In the genomic region with DNA sequence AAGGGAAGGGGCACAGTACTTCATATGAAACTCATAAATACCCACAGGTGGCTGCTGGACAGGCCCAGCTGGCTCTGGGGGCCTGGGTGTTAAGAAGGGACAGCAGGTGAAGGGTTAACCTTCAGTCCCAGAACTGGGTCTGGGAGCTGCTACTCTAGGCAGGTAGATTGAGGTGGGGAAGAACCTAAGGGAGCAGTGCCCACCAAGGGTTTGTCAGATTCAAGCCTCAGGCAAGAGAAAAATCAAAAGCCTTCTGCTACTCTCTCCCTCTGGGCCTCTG, we compare ENCODE assay signal across 19 cellular contexts. TPM values are rescaled to one million over a fixed set of nuclear protein-coding genes. Genes with fewer than 3 reads are reported as not detected.
DNase-seq lines count a peak whose midpoint lies in the region; ATAC-seq and TF ChIP-seq lines count a peak whose summit lies in the region.
"Had no signal": no experiment of that assay in that cellular context is flagged by ENCODE, and none has a peak within 500 bp of the region (broad histone marks: within the 10 kb centered on the region; RNA-seq: fewer than 3 reads in every experiment).

No MANE protein-coding gene starts in this region.

- H3K4me3 ChIP-seq in HEK293 (ENCODE audit: low read depth, low read length), result no peak overlapping the region
- H3K4me3 ChIP-seq: lower lobe of right lung, skin epidermis had no signal

- intact Hi-C loops in posterior cingulate gyrus (cut with DNase I), result no loop called here

- no peaks in the 10 kb centered on the region for H3K4me1 ChIP-seq in HEK293 (ENCODE audit: control insufficient read depth, insufficient read depth, low read length)

- peaks cover 9 to 75% of the 10 kb centered on the region in 2 experiments; a peak in 2 of 3 replicates for H3K36me3 ChIP-seq in HEK293 (ENCODE audit: control insufficient read depth in 2 of 2, insufficient read depth in 1 of 2, low read length in 2 of 2)
- H3K36me3 ChIP-seq: neutrophil had no signal

- ATAC-seq in WTC11, result peak; percentile 2

- peak overlapping the region; percentile 3; the same call in 1 of the 2 replicates for H3K27ac ChIP-seq in HEK293 (ENCODE audit: extremely low read depth, low read depth, low read length)
- H3K27ac ChIP-seq: lower lobe of right lung, neutrophil had no signal

- POLR2A ChIA-PET in HEK293 (lab: Yijun Ruan, JAX) (interaction anchor here (0.6 to 9.5 kb wide), 12 partner anchors 11 to 1060 kb away, joined by 3 to 198 read pairs (median 6); a partner anchor contains a TSS), WTC11 (lab: Charles Lee) (interaction anchor here (0.5 to 7.9 kb wide), 12 partner anchors 8 to 255 kb away, joined by 3 to 54 read pairs (median 5); a partner anchor contains a TSS)

- H3K27me3 Mint-ChIP-seq in WTC11 (ENCODE audit: low read depth), result peaks cover 5% of the 10 kb centered on the region
- no peaks in the 10 kb centered on the region for H3K27me3 Mint-ChIP-seq in mesothelial cell of epicardium (ENCODE audit: low read depth)
- H3K27me3 Mint-ChIP-seq: activated CD8-positive, alpha-beta memory T cell treated with anti-CD3 and anti-CD28 coated beads, Interleukin-2, amount 10 ng/mL, durations not matched to agents 7 days and 5 days had no signal

- peak; percentile 28 for DNase-seq in DMS53 (lab: John Stamatoyannopoulos, UW)
- DNase-seq in DMS53 treated with DMSO at 0.1 percent for 48 hours (lab: John Stamatoyannopoulos, UW; ENCODE audit: unreplicated experiment), result no peak
- DNase-seq in WTC11 (ENCODE audit: low spot score), result no peak
- DNase-seq in mesothelial cell of epicardium (ENCODE audit: low spot score in 2 of 2, unreplicated experiment in 2 of 2), result no peak
- DNase-seq in amygdala (lab: John Stamatoyannopoulos, UW), result no peak
- DNase-seq in NCI-H2081 (lab: John Stamatoyannopoulos, UW), result no peak
- no peak for DNase-seq in posterior cingulate gyrus
- DNase-seq: activated CD8-positive, alpha-beta memory T cell treated with anti-CD3 and anti-CD28 coated beads, Interleukin-2, amount 10 ng/mL, durations not matched to agents 7 days and 5 days; aorta; CD8-positive, alpha-beta memory T cell; lower lobe of right lung; NCI-H1048; NCI-H345; T-helper 9 cell had no signal

- CTCF ChIA-PET in HEK293 (lab: Yijun Ruan, JAX), result interaction anchor here (0.6 to 1.0 kb wide), 2 partner anchors 14 to 49 kb away, joined by 3 to 4 read pairs; no protein-coding TSS in a partner anchor
- CTCF ChIA-PET in WTC11 (lab: Charles Lee), result interaction anchor here (0.6 to 1.5 kb wide), 6 partner anchors 12 to 262 kb away, joined by 3 to 9 read pairs (median 4); no protein-coding TSS in a partner anchor

- H3K9me3 Mint-ChIP-seq in WTC11, result no peaks in the 10 kb centered on the region
- H3K9me3 Mint-ChIP-seq in mesothelial cell of epicardium, result no peaks in the 10 kb centered on the region
- H3K9me3 Mint-ChIP-seq: CD8-positive, alpha-beta memory T cell; dendritic cell treated with granulocyte-macrophage colony-stimulating factor and Interleukin-4, amounts not matched to agents 40 ng/mL and 50 ng/mL, for 4 days had no signal

- H3K9me3 ChIP-seq in HEK293 (ENCODE audit: control insufficient read depth, insufficient read depth, low read depth, low read length), result no peaks in the 10 kb centered on the region
- H3K9me3 ChIP-seq: lower lobe of right lung, neutrophil had no signal

- H3K27ac Mint-ChIP-seq in WTC11 (peak overlapping the region; percentile 68; the same call in 1 of the 2 replicates), mesothelial cell of epicardium (peak overlapping the region; percentile 78)
- H3K27ac Mint-ChIP-seq: dendritic cell treated with granulocyte-macrophage colony-stimulating factor and Interleukin-4, amounts not matched to agents 40 ng/mL and 50 ng/mL, for 4 days had no signal

- H3K4me3 Mint-ChIP-seq in WTC11 (no peak overlapping the region), mesothelial cell of epicardium (no peak overlapping the region)
- H3K4me3 Mint-ChIP-seq: activated CD8-positive, alpha-beta memory T cell treated with anti-CD3 and anti-CD28 coated beads, Interleukin-2, amount 10 ng/mL, durations not matched to agents 7 days and 5 days; CD8-positive, alpha-beta memory T cell; dendritic cell treated with granulocyte-macrophage colony-stimulating factor and Interleukin-4, amounts not matched to agents 40 ng/mL and 50 ng/mL, for 4 days had no signal

- H3K4me1 Mint-ChIP-seq in WTC11, result peaks cover 46% of the 10 kb centered on the region
- H3K4me1 Mint-ChIP-seq in mesothelial cell of epicardium, result peaks cover 39% of the 10 kb centered on the region

- TF ChIP-seq CTCF in HEK293 (tag by site-specific recombination; IDR thresholded peaks at IDR 0.05) (no peak), WTC11 (IDR thresholded peaks at IDR 0.05) (no peak), mesothelial cell of epicardium (IDR thresholded peaks at IDR 0.05; ENCODE audit: unreplicated experiment) (no peak)

- H3K36me3 Mint-ChIP-seq in WTC11, result peaks cover 58% of the 10 kb centered on the region
- peaks cover 19% of the 10 kb centered on the region for H3K36me3 Mint-ChIP-seq in mesothelial cell of epicardium

TF ChIP-seq in HEK293, 187 proteins besides CTCF, POLR2A, EP300 and RAD21:
- TF ChIP-seq SCRT2 (tag by site-specific recombination; IDR thresholded peaks at IDR 0.05), result peak; percentile 73
- TF ChIP-seq KLF7 (tag by site-specific recombination; IDR thresholded peaks at IDR 0.05; ENCODE audit: borderline replicate concordance), result no peak
- no peak for TF ChIP-seq GLIS2 (tag by site-specific recombination; IDR thresholded peaks at IDR 0.05)
- no peak for TF ChIP-seq BCL11B (tag by site-specific recombination; IDR thresholded peaks at IDR 0.05; ENCODE audit: low read depth)
- no peak for TF ChIP-seq ZNF211 (tag by site-specific recombination; IDR thresholded peaks at IDR 0.05; ENCODE audit: low read depth)
- TF ChIP-seq ZNF350 (tag by site-specific recombination; IDR thresholded peaks at IDR 0.05), result no peak
- no peak for TF ChIP-seq ZFP37 (tag by site-specific recombination; IDR thresholded peaks at IDR 0.05)
- TF ChIP-seq ZSCAN30 (tag by site-specific recombination; IDR thresholded peaks at IDR 0.05), result peak; percentile 88; the same call in 1 of the 2 replicates
- TF ChIP-seq OSR2 (tag by site-specific recombination; IDR thresholded peaks at IDR 0.05), result 0 out of 2 replicates have a peak, but pooled peaks have one; percentile 22
- no peak for TF ChIP-seq ZNF24 (tag by site-specific recombination; IDR thresholded peaks at IDR 0.05)

TF ChIP-seq in WTC11, 78 proteins besides CTCF, POLR2A, EP300 and RAD21 (continues in another document):
- TF ChIP-seq ZNF671 (CRISPR knock-in tag; IDR thresholded peaks at IDR 0.05), result peak; percentile 89
- TF ChIP-seq, protein P1, sequence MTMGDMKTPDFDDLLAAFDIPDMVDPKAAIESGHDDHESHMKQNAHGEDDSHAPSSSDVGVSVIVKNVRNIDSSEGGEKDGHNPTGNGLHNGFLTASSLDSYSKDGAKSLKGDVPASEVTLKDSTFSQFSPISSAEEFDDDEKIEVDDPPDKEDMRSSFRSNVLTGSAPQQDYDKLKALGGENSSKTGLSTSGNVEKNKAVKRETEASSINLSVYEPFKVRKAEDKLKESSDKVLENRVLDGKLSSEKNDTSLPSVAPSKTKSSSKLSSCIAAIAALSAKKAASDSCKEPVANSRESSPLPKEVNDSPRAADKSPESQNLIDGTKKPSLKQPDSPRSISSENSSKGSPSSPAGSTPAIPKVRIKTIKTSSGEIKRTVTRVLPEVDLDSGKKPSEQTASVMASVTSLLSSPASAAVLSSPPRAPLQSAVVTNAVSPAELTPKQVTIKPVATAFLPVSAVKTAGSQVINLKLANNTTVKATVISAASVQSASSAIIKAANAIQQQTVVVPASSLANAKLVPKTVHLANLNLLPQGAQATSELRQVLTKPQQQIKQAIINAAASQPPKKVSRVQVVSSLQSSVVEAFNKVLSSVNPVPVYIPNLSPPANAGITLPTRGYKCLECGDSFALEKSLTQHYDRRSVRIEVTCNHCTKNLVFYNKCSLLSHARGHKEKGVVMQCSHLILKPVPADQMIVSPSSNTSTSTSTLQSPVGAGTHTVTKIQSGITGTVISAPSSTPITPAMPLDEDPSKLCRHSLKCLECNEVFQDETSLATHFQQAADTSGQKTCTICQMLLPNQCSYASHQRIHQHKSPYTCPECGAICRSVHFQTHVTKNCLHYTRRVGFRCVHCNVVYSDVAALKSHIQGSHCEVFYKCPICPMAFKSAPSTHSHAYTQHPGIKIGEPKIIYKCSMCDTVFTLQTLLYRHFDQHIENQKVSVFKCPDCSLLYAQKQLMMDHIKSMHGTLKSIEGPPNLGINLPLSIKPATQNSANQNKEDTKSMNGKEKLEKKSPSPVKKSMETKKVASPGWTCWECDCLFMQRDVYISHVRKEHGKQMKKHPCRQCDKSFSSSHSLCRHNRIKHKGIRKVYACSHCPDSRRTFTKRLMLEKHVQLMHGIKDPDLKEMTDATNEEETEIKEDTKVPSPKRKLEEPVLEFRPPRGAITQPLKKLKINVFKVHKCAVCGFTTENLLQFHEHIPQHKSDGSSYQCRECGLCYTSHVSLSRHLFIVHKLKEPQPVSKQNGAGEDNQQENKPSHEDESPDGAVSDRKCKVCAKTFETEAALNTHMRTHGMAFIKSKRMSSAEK (CRISPR knock-in tag; IDR thresholded peaks at IDR 0.05; ENCODE audit: borderline replicate concordance), result peak; percentile 66; the same call in 1 of the 2 replicates
- TF ChIP-seq ZNF416 (CRISPR knock-in tag; IDR thresholded peaks at IDR 0.05), result peak; percentile 88
- TF ChIP-seq, protein P2, sequence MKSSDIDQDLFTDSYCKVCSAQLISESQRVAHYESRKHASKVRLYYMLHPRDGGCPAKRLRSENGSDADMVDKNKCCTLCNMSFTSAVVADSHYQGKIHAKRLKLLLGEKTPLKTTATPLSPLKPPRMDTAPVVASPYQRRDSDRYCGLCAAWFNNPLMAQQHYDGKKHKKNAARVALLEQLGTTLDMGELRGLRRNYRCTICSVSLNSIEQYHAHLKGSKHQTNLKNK (CRISPR knock-in tag; IDR thresholded peaks at IDR 0.05), result peak; percentile 76; the same call in 1 of the 2 replicates

RNA-seq across cellular contexts. Expression of a gene that starts 5.6 kb away (rescaled TPM):
- total RNA-seq in WTC11 (2021), result 1,829 to 2,044 TPM (median 2,031 TPM) in 3 replicates
- total RNA-seq in mesothelial cell of epicardium, result 1,840 to 1,922 TPM (median 1,906 TPM) in 3 replicates

RNA-seq across cellular contexts. Expression of a gene that starts 21.7 kb away (rescaled TPM):
- 15.7 to 22.3 TPM (median 17.6 TPM) in 3 replicates for total RNA-seq in WTC11 (2021)
- 7.0 to 8.5 TPM (median 8.0 TPM) in 3 replicates for total RNA-seq in mesothelial cell of epicardium

RNA-seq across cellular contexts. Expression of a gene that starts 23.1 kb away (rescaled TPM):
- total RNA-seq in WTC11 (2021), result 32.0 to 34.3 TPM (median 33.9 TPM) in 3 replicates
- 88.2 to 91.8 TPM (median 91.4 TPM) in 3 replicates for total RNA-seq in mesothelial cell of epicardium

RNA-seq across cellular contexts. Expression of a gene that starts 38.9 kb away (rescaled TPM):
- total RNA-seq in WTC11 (2021), result 2.9 to 4.3 TPM (median 3.4 TPM) in 3 replicates
- total RNA-seq in mesothelial cell of epicardium, result 17.5 to 17.7 TPM (median 17.6 TPM) in 3 replicates
- total RNA-seq: A172; activated CD8-positive, alpha-beta memory T cell treated with anti-CD3 and anti-CD28 coated beads, Interleukin-2, amount 10 ng/mL, durations not matched to agents 7 days and 5 days; aorta; CD8-positive, alpha-beta memory T cell; lower lobe of right lung had no signal
